In genomic region chr2:36541891-36542595, GRCh38 we compare ENCODE assay signal across 2 cellular contexts.
TF ChIP-seq lines count a peak whose summit lies in the region.

No MANE protein-coding gene starts in this region.

TF ChIP-seq in SK-N-SH, 30 proteins besides CTCF, POLR2A, EP300 and RAD21 (continued from another document):
- TF ChIP-seq PBX3 (IDR thresholded peaks at IDR 0.05) (0 out of 2 replicates have a peak, but pooled peaks have one; percentile 14), CHD2 (IDR thresholded peaks at IDR 0.05; ENCODE audit: low read length, partially characterized antibody) (no peak), RXRA (IDR thresholded peaks at IDR 0.05; ENCODE audit: borderline replicate concordance, low read depth) (no peak), ZBTB33 (IDR thresholded peaks at IDR 0.05; ENCODE audit: borderline replicate concordance, low read depth) (no peak), SMC3 (IDR thresholded peaks at IDR 0.05; ENCODE audit: low read depth, low read length) (no peak)

TF ChIP-seq in SK-N-SH treated with all-trans-retinoic acid at 6 μM for 48 hours, 23 proteins besides CTCF, POLR2A, EP300 and RAD21 (continued from another document):
- TF ChIP-seq CSRNP3 (CRISPR knock-in tag; IDR thresholded peaks at IDR 0.05): no peak
